ENCODE assay signal across 18 cellular contexts in the genomic region with DNA sequence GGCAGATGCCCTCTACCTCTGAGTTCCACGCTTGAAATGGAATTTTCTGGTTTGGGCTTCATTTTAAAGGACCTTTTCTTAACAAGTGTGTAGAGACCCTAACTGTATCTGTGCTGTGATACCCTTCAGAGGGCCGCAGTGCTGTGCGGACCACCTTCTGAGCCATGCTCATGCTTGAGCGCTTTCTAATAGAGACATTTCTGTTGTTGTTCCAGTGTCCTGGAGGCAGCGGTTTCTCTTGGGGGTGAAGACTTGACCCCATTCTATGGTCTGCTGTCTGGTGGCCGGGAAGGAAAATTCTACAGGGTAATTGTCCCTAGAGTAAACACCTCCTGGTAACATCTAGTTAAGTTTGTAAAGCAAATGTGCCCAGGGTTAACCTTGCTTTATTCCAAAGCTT. TPM values are rescaled to one million over a fixed set of nuclear protein-coding genes. Genes with fewer than 3 reads are reported as not detected.
DNase-seq lines count a peak whose midpoint lies in the region; TF ChIP-seq lines count a peak whose summit lies in the region.
"Had no signal": no experiment of that assay in that cellular context is flagged by ENCODE, and none has a peak within 500 bp of the region (broad histone marks: within the 10 kb centered on the region; RNA-seq: fewer than 3 reads in every experiment).

No MANE protein-coding gene starts in this region.

- POLR2A ChIA-PET in PC-9 (lab: Charles Lee; ENCODE audit: unreplicated experiment), result no interaction called here

- peaks cover 0 to 17% (median 7%) of the 10 kb centered on the region in 11 experiments; a peak in 7 of 22 replicates for H3K36me3 ChIP-seq in BLaER1 treated with 17β-estradiol and CSF1 and Interleukin-3, amounts not matched to agents 10 nM and 100 nM
- H3K36me3 ChIP-seq in Karpas-422 (ENCODE audit: insufficient read depth, low read length) (no peaks in the 10 kb centered on the region), PC-9 (ENCODE audit: low read depth) (no peaks in the 10 kb centered on the region)

- H3K4me1 ChIP-seq in BLaER1 treated with 17β-estradiol and CSF1 and Interleukin-3, amounts not matched to agents 10 nM and 100 nM, result peaks cover 25 to 47% (median 37%) of the 10 kb centered on the region in 10 experiments
- H3K4me1 ChIP-seq in Karpas-422 (ENCODE audit: low read length) (peaks cover 27% of the 10 kb centered on the region), PC-9 (replicated peaks; ENCODE audit: insufficient read depth) (no peaks in the 10 kb centered on the region)

- peak overlapping the region in 1 of 11 experiments; percentile 17; a peak in 2 of 22 replicates for H3K9ac ChIP-seq in BLaER1 treated with 17β-estradiol and CSF1 and Interleukin-3, amounts not matched to agents 10 nM and 100 nM
- H3K9ac ChIP-seq in Karpas-422 (ENCODE audit: low read length), result no peak overlapping the region

- H4K20me1 ChIP-seq in BLaER1 treated with 17β-estradiol and CSF1 and Interleukin-3, amounts not matched to agents 10 nM and 100 nM, result 0 out of 22 replicates have a peak, but pooled peaks cover 0 to 3% (median 0%) of the 10 kb centered on the region in 11 experiments
- no peaks in the 10 kb centered on the region for H4K20me1 ChIP-seq in Karpas-422 (ENCODE audit: insufficient read depth, low read depth, low read length)
- no peaks in the 10 kb centered on the region for H4K20me1 ChIP-seq in PC-9 (ENCODE audit: insufficient read depth)

- BruUV-seq in PC-9 (replicated peaks; lab: Mats Ljungman, UMichigan), result no TSS peak

- intact Hi-C loops in PC-9 (cut with micrococcal nuclease; ENCODE audit: unreplicated experiment), result no loop called here

- H3K4me2 ChIP-seq in BLaER1 treated with 17β-estradiol and CSF1 and Interleukin-3, amounts not matched to agents 10 nM and 100 nM, result peak overlapping the region in 10 of 11 experiments; percentile 9 to 71 (median 59); a peak in 19 of 22 replicates
- no peak overlapping the region for H3K4me2 ChIP-seq in Karpas-422 (ENCODE audit: low read depth, low read length, poor library complexity, severe bottlenecking)
- no peak overlapping the region for H3K4me2 ChIP-seq in PC-9

- no peak for TF ChIP-seq CTCF in PC-9 (conservative IDR thresholded peaks at IDR 0.05)

- H3K27me3 ChIP-seq in BLaER1 treated with 17β-estradiol and CSF1 and Interleukin-3, amounts not matched to agents 10 nM and 100 nM, result no peaks in the 10 kb centered on the region
- H3K27me3 ChIP-seq in Karpas-422 (ENCODE audit: low read length), result no peaks in the 10 kb centered on the region
- no peaks in the 10 kb centered on the region for H3K27me3 ChIP-seq in PC-9 (ENCODE audit: insufficient read depth, low read depth)

- CTCF ChIA-PET in PC-9 (lab: Charles Lee), result no interaction called here

- no peak overlapping the region for H3K4me3 ChIP-seq in BLaER1 treated with 17β-estradiol and CSF1 and Interleukin-3, amounts not matched to agents 10 nM and 100 nM
- no peak overlapping the region for H3K4me3 ChIP-seq in Karpas-422 (ENCODE audit: low read length)
- no peak overlapping the region for H3K4me3 ChIP-seq in PC-9

- no peak overlapping the region for H2AFZ ChIP-seq in Karpas-422 (ENCODE audit: low read length)
- H2AFZ ChIP-seq in PC-9, result no peak overlapping the region

- no peak overlapping the region; a peak in 1 of 22 replicates for H3K27ac ChIP-seq in BLaER1 treated with 17β-estradiol and CSF1 and Interleukin-3, amounts not matched to agents 10 nM and 100 nM
- 0 out of 2 replicates have a peak overlapping the region, but pooled peaks have one; percentile 2 for H3K27ac ChIP-seq in Karpas-422 (ENCODE audit: low read length)
- H3K27ac ChIP-seq in PC-9, result no peak overlapping the region
- H3K27ac ChIP-seq: 22Rv1 had no signal

- H3K9me3 ChIP-seq in BLaER1 treated with 17β-estradiol and CSF1 and Interleukin-3, amounts not matched to agents 10 nM and 100 nM (replicated peaks in 1 of 11), result peaks cover 14 to 26% (median 20%) of the 10 kb centered on the region in 11 experiments
- H3K9me3 ChIP-seq in Karpas-422 (ENCODE audit: low read length), result no peaks in the 10 kb centered on the region
- no peaks in the 10 kb centered on the region for H3K9me3 ChIP-seq in PC-9 (ENCODE audit: insufficient read depth, low read depth)

- H3F3A ChIP-seq in PC-9 (ENCODE audit: insufficient read depth, low read depth), result no peaks in the 10 kb centered on the region

- DNase-seq in NCI-H2227 (lab: John Stamatoyannopoulos, UW; ENCODE audit: unreplicated experiment) (peak; percentile 31), NCI-H2227 treated with DMSO at 0.1 percent for 48 hours (lab: John Stamatoyannopoulos, UW) (no peak), Karpas-422 (no peak), retina (peak; percentile 83), COLO829 (ENCODE audit: low spot score) (no peak), NOMO-1 treated with dmso at 0.1 percent for 144 hours (lab: John Stamatoyannopoulos, UW; ENCODE audit: unreplicated experiment) (no peak), PC-9 (no peak)
- DNase-seq: AML-193; C1 segment of cervical spinal cord; CD4-positive, alpha-beta T cell; DMS153; DMS79 treated with DMSO at 0.1 percent for 48 hours; EL; HCEC 1CT; HFFc6; IMR-90 had no signal

- H3K9me2 ChIP-seq in Karpas-422 (replicated peaks; ENCODE audit: insufficient read depth, low read length) (no peaks in the 10 kb centered on the region), PC-9 (ENCODE audit: insufficient read depth) (no peaks in the 10 kb centered on the region)

- H3K79me2 ChIP-seq in Karpas-422 (ENCODE audit: low read length) (no peaks in the 10 kb centered on the region), PC-9 (ENCODE audit: low read depth) (no peaks in the 10 kb centered on the region)

RNA-seq across cellular contexts. Expression of gene BCL7A, which starts 46.7 kb away (rescaled TPM):
- 67.2 and 75.5 TPM in 2 replicates for total RNA-seq in Karpas-422 (2014; rRNA removed; shearing (Covaris generic); ENCODE audit: low replicate concordance)
- total RNA-seq in PC-9 (2021), result 6.3 and 6.6 TPM in 2 replicates

RNA-seq across cellular contexts. Expression of gene CFAP251, which starts 56.6 kb away (rescaled TPM):
- total RNA-seq in Karpas-422 (2014; rRNA removed; shearing (Covaris generic); ENCODE audit: low replicate concordance), result 17.9 and 30.3 TPM in 2 replicates
- total RNA-seq in PC-9 (2021), result 3.7 and 4.3 TPM in 2 replicates

Comparison
In these comparisons a context has a peak if more than half of its experiments do, and no peak if none do; other contexts are left out.
1. DNase-seq: peak in NCI-H2227 (single experiment) and retina (single experiment); none in NCI-H2227 treated with DMSO at 0.1 percent for 48 hours (single experiment), Karpas-422 (single experiment), COLO829 (single experiment), NOMO-1 treated with dmso at 0.1 percent for 144 hours (single experiment) and PC-9 (0 of 2).
2. H3K4me2 ChIP-seq: peak in BLaER1 treated with 17β-estradiol and CSF1 and Interleukin-3, amounts not matched to agents 10 nM and 100 nM (10 of 11); none in Karpas-422 (single experiment) and PC-9 (single experiment).